In genomic region chr3:128342701-128343180, GRCh38 we compare ENCODE assay signal across 20 cellular contexts.
DNase-seq lines count a peak whose midpoint lies in the region; ATAC-seq, FAIRE-seq and TF ChIP-seq lines count a peak whose summit lies in the region.
"Had no signal": no experiment of that assay in that cellular context is flagged by ENCODE, and none has a peak within 500 bp of the region (broad histone marks: within the 10 kb centered on the region; RNA-seq: fewer than 3 reads in every experiment).

No MANE protein-coding gene starts in this region.

- H3K4me2 ChIP-seq in BLaER1 = no peak overlapping the region
- 0 out of 2 replicates have a peak overlapping the region, but pooled peaks have one; percentile 66 for H3K4me2 ChIP-seq in HepG2 (ENCODE audit: low read depth, low read length)

- H3K36me3 ChIP-seq in BLaER1 (peaks cover 45% of the 10 kb centered on the region), body of pancreas (replicated peaks in 1 of 2; ENCODE audit: insufficient read depth in 1 of 2, low read depth in 2 of 2) (no peaks in the 10 kb centered on the region), HepG2 (replicated peaks in 1 of 2; ENCODE audit: control insufficient read depth in 1 of 2, insufficient read depth in 2 of 2, low read length in 2 of 2) (peaks cover 8 to 20% of the 10 kb centered on the region in 2 experiments; a peak in 4 of 5 replicates)
- H3K36me3 ChIP-seq: SJCRH30 had no signal

- H3K4me3 ChIP-seq in BLaER1 (no peak overlapping the region), body of pancreas (no peak overlapping the region), HepG2 (replicated peaks in 1 of 3; ENCODE audit: insufficient read depth in 1 of 3, low read depth in 2 of 3, low read length in 3 of 3) (no peak overlapping the region)
- H3K4me3 ChIP-seq: K562, PC-9, SJCRH30 had no signal

- H2AFZ ChIP-seq in HepG2 (ENCODE audit: low read length) = no peak overlapping the region
- H2AFZ ChIP-seq: PC-9 had no signal

- H3K4me1 ChIP-seq in BLaER1 = no peaks in the 10 kb centered on the region
- H3K4me1 ChIP-seq in body of pancreas = peaks cover 49% of the 10 kb centered on the region
- peaks cover 54% of the 10 kb centered on the region for H3K4me1 ChIP-seq in HepG2 (ENCODE audit: insufficient read depth, low read length)

- FAIRE-seq in HepG2 (lab: Jason Lieb, UNC) (no peak), GM19239 (lab: Jason Lieb, UNC) (no peak)
- FAIRE-seq: GM12891 had no signal

- H3K27me3 ChIP-seq in BLaER1 (no peaks in the 10 kb centered on the region), body of pancreas (no peaks in the 10 kb centered on the region), HepG2 (ENCODE audit: control insufficient read depth in 1 of 2, insufficient read depth in 2 of 2, low read length in 2 of 2) (no peaks in the 10 kb centered on the region)
- H3K27me3 ChIP-seq: SJCRH30 had no signal

- H3K27ac ChIP-seq in BLaER1 = 0 out of 2 replicates have a peak overlapping the region, but pooled peaks have one; percentile 14
- H3K27ac ChIP-seq in body of pancreas = peak overlapping the region; percentile 76 to 88 (median 80)
- no peak overlapping the region for H3K27ac ChIP-seq in HepG2 (ENCODE audit: extremely low read length, insufficient read depth, low read length)
- H3K27ac ChIP-seq: SJCRH30 had no signal

- POLR2A ChIA-PET in HepG2 (lab: Yijun Ruan, JAX) = interaction anchor here (2.3 to 4.8 kb wide), 2 partner anchors 14 to 18 kb away, joined by 8 to 29 read pairs; no protein-coding TSS in a partner anchor

- H3K79me2 ChIP-seq in HepG2 (ENCODE audit: insufficient read depth, low read length) = no peaks in the 10 kb centered on the region

- DNase-seq in body of pancreas = no peak
- no peak for DNase-seq in HepG2 (ENCODE audit: low spot score)
- peak; percentile 74 for DNase-seq in posterior vena cava (ENCODE audit: low spot score)
- DNase-seq in GM19239 (ENCODE audit: insufficient read length, low spot score) = no peak
- DNase-seq in NCI-H2107 treated with DMSO at 0.1 percent for 48 hours (lab: John Stamatoyannopoulos, UW; ENCODE audit: unreplicated experiment) = no peak
- DNase-seq in GDM1 (lab: John Stamatoyannopoulos, UW) = no peak
- DNase-seq: CD4-positive, alpha-beta memory T cell; GF-D8; H7; Kasumi-1; MV-4-11; NCI-H1105; NCI-H187 treated with DMSO at 0.1 percent for 48 hours had no signal

- intact Hi-C loops in body of pancreas (cut with DNase I) (no loop called here), HepG2 (cut with micrococcal nuclease; ENCODE audit: unreplicated experiment) (no loop called here), posterior vena cava (cut with DNase I) (no loop called here)

- no peak for ATAC-seq in body of pancreas
- ATAC-seq in HepG2 = no peak
- ATAC-seq in GM18858 (IDR thresholded peaks at IDR 0.05; ENCODE audit: unreplicated experiment) = no peak
- ATAC-seq: Right ventricle myocardium inferior had no signal

- TF ChIP-seq POLR2A in body of pancreas (IDR thresholded peaks at IDR 0.05) = no peak
- TF ChIP-seq POLR2A in HepG2 (IDR thresholded peaks at IDR 0.05; ENCODE audit: insufficient read depth in 1 of 2, low read depth in 2 of 2, low read length in 2 of 2) = no peak

- TF ChIP-seq EP300 in HepG2 (IDR thresholded peaks at IDR 0.05; ENCODE audit: low read depth in 2 of 2, low read length in 2 of 2) (no peak), HepG2 (CRISPR knock-in tag; IDR thresholded peaks at IDR 0.05; ENCODE audit: borderline replicate concordance) (no peak)

- no peak for TF ChIP-seq RAD21 in HepG2 (CRISPR knock-in tag; IDR thresholded peaks at IDR 0.05)

- H4K20me1 ChIP-seq in BLaER1 = 0 out of 2 replicates have a peak, but pooled peaks cover 1% of the 10 kb centered on the region
- H4K20me1 ChIP-seq in HepG2 (ENCODE audit: insufficient read depth, low read length) = no peaks in the 10 kb centered on the region

- H3K9ac ChIP-seq in BLaER1 = no peak overlapping the region
- H3K9ac ChIP-seq in HepG2 (ENCODE audit: insufficient read depth, low read depth, low read length) = peak overlapping the region; percentile 26; the same call in 1 of the 2 replicates

- no TSS peak for BruUV-seq in HepG2 (replicated peaks; lab: Mats Ljungman, UMichigan)

- 97 to 98% methylated on average over 5 to 7 of the region's 8 CpGs for WGBS in body of pancreas, 2 donors
- WGBS in HepG2 (ENCODE audit: low lambda C conversion rate) = 97% methylated on average over 4 of the region's 8 CpGs

- TF ChIP-seq CTCF in body of pancreas (IDR thresholded peaks at IDR 0.05) (no peak), HepG2 (CRISPR knock-in tag; IDR thresholded peaks at IDR 0.05) (no peak)

- in situ Hi-C loops in HepG2 (cut with HindIII; ENCODE audit: extremely low pct_ligation_motif_present, low pct_unique_long_range_greater_than_20kb) = no loop called here

- H3K9me3 ChIP-seq in BLaER1 = no peaks in the 10 kb centered on the region
- no peaks in the 10 kb centered on the region for H3K9me3 ChIP-seq in body of pancreas
- no peaks in the 10 kb centered on the region for H3K9me3 ChIP-seq in HepG2 (ENCODE audit: low read length)
- H3K9me3 ChIP-seq: SJCRH30 had no signal

- CTCF ChIA-PET in HepG2 (lab: Yijun Ruan, JAX; ENCODE audit: low intra/inter-chr PET ratio, low total read pairs) = no interaction called here

TF ChIP-seq in HepG2, 621 proteins besides CTCF, POLR2A, EP300 and RAD21 (continues in another document):
- TF ChIP-seq HMGXB4 (CRISPR knock-in tag; IDR thresholded peaks at IDR 0.05; ENCODE audit: borderline replicate concordance in 1 of 2, low read depth in 1 of 2) (no peak), TFAP4 (IDR thresholded peaks at IDR 0.05; ENCODE audit: borderline replicate concordance, low read depth) (no peak), DDIT3 (CRISPR knock-in tag; IDR thresholded peaks at IDR 0.05) (no peak), SRY (CRISPR knock-in tag; IDR thresholded peaks at IDR 0.05) (no peak), CBX2 (IDR thresholded peaks at IDR 0.05; ENCODE audit: low read depth, low read length) (no peak), CBX2 (CRISPR knock-in tag; IDR thresholded peaks at IDR 0.05; ENCODE audit: low read depth) (no peak), YEATS2 (CRISPR knock-in tag; IDR thresholded peaks at IDR 0.05; ENCODE audit: borderline replicate concordance) (no peak), AFF4 (CRISPR knock-in tag; IDR thresholded peaks at IDR 0.05) (no peak), SNAPC5 (CRISPR knock-in tag; IDR thresholded peaks at IDR 0.05; ENCODE audit: borderline replicate concordance) (no peak)
